Comparison of ENCODE assay signal across 1 cellular context in genomic region chr13:81142306-81142999, GRCh38.
TF ChIP-seq lines count a peak whose summit lies in the region.

No MANE protein-coding gene starts in this region.

TF ChIP-seq in GM12878, 131 proteins besides CTCF, POLR2A, EP300 and RAD21 (continued from another document):
- TF ChIP-seq ZNF687 (IDR thresholded peaks at IDR 0.05): no peak
- TF ChIP-seq MXI1 (IDR thresholded peaks at IDR 0.05; ENCODE audit: low read depth, low read length): no peak
- no peak for TF ChIP-seq IKZF2 (IDR thresholded peaks at IDR 0.05)
- TF ChIP-seq STAT1 (conservative IDR thresholded peaks at IDR 0.05): no peak
- TF ChIP-seq PML (IDR thresholded peaks at IDR 0.05; ENCODE audit: low read length): no peak
- TF ChIP-seq E2F4 (IDR thresholded peaks at IDR 0.05; ENCODE audit: low read depth, low read length): no peak
- TF ChIP-seq ZBTB4 (CRISPR knock-in tag; IDR thresholded peaks at IDR 0.05): no peak
- TF ChIP-seq NFYA (IDR thresholded peaks at IDR 0.05; ENCODE audit: borderline replicate concordance, low read depth, low read length): no peak
- TF ChIP-seq MEF2A (IDR thresholded peaks at IDR 0.05; ENCODE audit: insufficient read depth, low read depth, low read length): no peak
- TF ChIP-seq ZNF384 (IDR thresholded peaks at IDR 0.05; ENCODE audit: borderline replicate concordance, low read depth, low read length): no peak
- no peak for TF ChIP-seq BACH1 (IDR thresholded peaks at IDR 0.05; ENCODE audit: borderline replicate concordance)
- TF ChIP-seq MLLT1 (IDR thresholded peaks at IDR 0.05): no peak
- TF ChIP-seq EGR1 (IDR thresholded peaks at IDR 0.05; ENCODE audit: borderline replicate concordance in 1 of 2, low read depth in 2 of 2, low read length in 2 of 2): no peak
